8 cellular contexts compared by ENCODE assay signal in genomic region chr15:63473999-63474809, GRCh38. TPM values are rescaled to one million over a fixed set of nuclear protein-coding genes. Genes with fewer than 3 reads are reported as not detected.
A peak's percentile ranks its signal among the peaks of the same experiment; 100 is the strongest.
DNase-seq lines count a peak whose midpoint lies in the region; ATAC-seq and TF ChIP-seq lines count a peak whose summit lies in the region.

No MANE protein-coding gene starts in this region.

- H3K9me3 Mint-ChIP-seq in CD4-positive, CD25-positive, alpha-beta regulatory T cell = no peaks in the 10 kb centered on the region
- no peaks in the 10 kb centered on the region for H3K9me3 Mint-ChIP-seq in MCF 10A (ENCODE audit: unreplicated experiment)

- peaks cover 8 to 55% (median 34%) of the 10 kb centered on the region in 4 donors for H3K4me1 Mint-ChIP-seq in CD4-positive, CD25-positive, alpha-beta regulatory T cell
- H3K4me1 Mint-ChIP-seq in MCF 10A (ENCODE audit: insufficient read depth, unreplicated experiment) = peaks cover 21% of the 10 kb centered on the region

- peaks cover 26% of the 10 kb centered on the region for H3K4me1 ChIP-seq in CD4-positive, CD25-positive, alpha-beta regulatory T cell (ENCODE audit: control insufficient read depth, insufficient read depth, low read length, poor library complexity, severe bottlenecking)
- H3K4me1 ChIP-seq in SJCRH30 (peaks cover 4% of the 10 kb centered on the region), mucosa of stomach (ENCODE audit: control insufficient read depth, insufficient read depth, low read length) (peaks cover 40% of the 10 kb centered on the region)

- CTCF ChIA-PET in MCF 10A (lab: Yijun Ruan, JAX) = interaction anchor here (1.0 kb wide), 1 partner anchor 30 kb away, joined by 3 read pairs; no protein-coding TSS in a partner anchor

- POLR2A ChIA-PET in MCF 10A (lab: Yijun Ruan, JAX) = interaction anchor here (0.7 to 3.9 kb wide), 5 partner anchors 9 to 123 kb away, joined by 4 to 21 read pairs (median 7); partner anchors contain the start of genes FBXL22 and USP3

- H3K36me3 Mint-ChIP-seq in CD4-positive, CD25-positive, alpha-beta regulatory T cell = no peaks in the 10 kb centered on the region
- H3K36me3 Mint-ChIP-seq in MCF 10A (ENCODE audit: insufficient read depth, unreplicated experiment) = peaks cover 5% of the 10 kb centered on the region

- H3K36me3 ChIP-seq in CD4-positive, CD25-positive, alpha-beta regulatory T cell (ENCODE audit: control insufficient read depth, insufficient read depth, low read length) = no peaks in the 10 kb centered on the region
- H3K36me3 ChIP-seq in SJCRH30 (no peaks in the 10 kb centered on the region), mucosa of stomach (ENCODE audit: control insufficient read depth, insufficient read depth, low read length) (no peaks in the 10 kb centered on the region)

- peak overlapping the region; percentile 89 to 97 (median 89) for H3K27ac Mint-ChIP-seq in CD4-positive, CD25-positive, alpha-beta regulatory T cell
- no peak overlapping the region for H3K27ac Mint-ChIP-seq in MCF 10A (ENCODE audit: low read depth, unreplicated experiment)

- intact Hi-C loops in MCF 10A (cut with micrococcal nuclease) = no loop called here

- H3K27me3 ChIP-seq in CD4-positive, CD25-positive, alpha-beta regulatory T cell (ENCODE audit: control insufficient read depth, insufficient read depth, low read length) = no peaks in the 10 kb centered on the region
- no peaks in the 10 kb centered on the region for H3K27me3 ChIP-seq in SJCRH30
- H3K27me3 ChIP-seq in mucosa of stomach (ENCODE audit: control insufficient read depth, insufficient read depth, low read length) = no peaks in the 10 kb centered on the region

- TF ChIP-seq CTCF in MCF 10A (IDR thresholded peaks at IDR 0.05; ENCODE audit: unreplicated experiment) = no peak

- peak; percentile 65 to 72 for ATAC-seq in CD4-positive, CD25-positive, alpha-beta regulatory T cell (ENCODE audit: low read depth in 2 of 2)
- ATAC-seq in HG03159 (IDR thresholded peaks at IDR 0.05; ENCODE audit: unreplicated experiment) = peak; percentile 51

- no peak overlapping the region for H3K4me3 ChIP-seq in CD4-positive, CD25-positive, alpha-beta regulatory T cell (ENCODE audit: low read depth, low read length)
- H3K4me3 ChIP-seq in SJCRH30 = no peak overlapping the region
- H3K4me3 ChIP-seq in mucosa of stomach (ENCODE audit: low read length) = no peak overlapping the region

- peak; percentile 31 for TF ChIP-seq POLR2A in GM19193 (IDR thresholded peaks at IDR 0.05; ENCODE audit: extremely low read depth, insufficient read depth, insufficient read length)

- DNase-seq in CD4-positive, CD25-positive, alpha-beta regulatory T cell = peak in 1 of 3 donors; percentile 28
- DNase-seq in SJCRH30 (peak; percentile 49 to 64), MCF 10A (ENCODE audit: unreplicated experiment) (peak; percentile 43), hepatic stellate cell (ENCODE audit: low spot score) (no peak), NCI-H187 (lab: John Stamatoyannopoulos, UW) (no peak)

- BruUV-seq in MCF 10A (replicated peaks; lab: Mats Ljungman, UMichigan) = no TSS peak

- no peak overlapping the region for H3K27ac ChIP-seq in CD4-positive, CD25-positive, alpha-beta regulatory T cell (ENCODE audit: insufficient read depth, low read length, poor library complexity, severe bottlenecking)
- no peak overlapping the region for H3K27ac ChIP-seq in SJCRH30

- peak overlapping the region; percentile 42 for H3K9ac ChIP-seq in mucosa of stomach (ENCODE audit: low read length)

- H3K9me3 ChIP-seq in CD4-positive, CD25-positive, alpha-beta regulatory T cell (ENCODE audit: control insufficient read depth in 2 of 2, low read length in 2 of 2) = no peaks in the 10 kb centered on the region
- H3K9me3 ChIP-seq in SJCRH30 (replicated peaks) = no peaks in the 10 kb centered on the region
- H3K9me3 ChIP-seq in mucosa of stomach (ENCODE audit: control insufficient read depth, low read length) = no peaks in the 10 kb centered on the region

- H3K27me3 Mint-ChIP-seq in CD4-positive, CD25-positive, alpha-beta regulatory T cell = no peaks in the 10 kb centered on the region
- no peaks in the 10 kb centered on the region for H3K27me3 Mint-ChIP-seq in MCF 10A (ENCODE audit: insufficient read depth, unreplicated experiment)

- peak overlapping the region in 2 of 4 donors; percentile 3 to 75 for H3K4me3 Mint-ChIP-seq in CD4-positive, CD25-positive, alpha-beta regulatory T cell
- no peak overlapping the region for H3K4me3 Mint-ChIP-seq in MCF 10A (ENCODE audit: unreplicated experiment)

RNA-seq across cellular contexts. Expression of gene USP3, which starts 30.2 kb away (rescaled TPM):
- 223 TPM for total RNA-seq in CD4-positive, CD25-positive, alpha-beta regulatory T cell
- 10 to 100 TPM; 49.5 to 57.2 (median 55.3) TPM for polyA plus RNA-seq in CD4-positive, CD25-positive, alpha-beta regulatory T cell
- 36.9 and 42.0 TPM in 2 replicates for total RNA-seq in SJCRH30 (2014; rRNA removed; shearing (Covaris generic))
- total RNA-seq in MCF 10A (2022) = 59.0 and 70.2 TPM in 2 replicates

Comparison
In these comparisons a context has a peak if more than half of its experiments do, and no peak if none do; other contexts are left out.
1. DNase-seq: peak in SJCRH30 (2 of 2) and MCF 10A (single experiment); none in hepatic stellate cell (single experiment) and NCI-H187 (0 of 2).